In genomic region chr12:11377420-11377819, GRCh38 we compare ENCODE assay signal across 10 cellular contexts. TPM values are rescaled to one million over a fixed set of nuclear protein-coding genes. Genes with fewer than 3 reads are reported as not detected.
"Had no signal": no experiment of that assay in that cellular context is flagged by ENCODE, and none has a peak within 500 bp of the region (broad histone marks: within the 10 kb centered on the region; RNA-seq: fewer than 3 reads in every experiment).

No MANE protein-coding gene starts in this region.

RNA-seq across cellular contexts. Expression of gene PRB2, which starts 17.9 kb away (rescaled TPM):
- total RNA-seq: OCI-LY7, PC-3, PC-9, Peyer's patch, Right ventricle myocardium inferior, Right ventricle myocardium superior, RPMI7951, SJCRH30, SJSA1, SK-MEL-5 had no signal
